ENCODE assay signal across 1 cellular context in the genomic region with DNA sequence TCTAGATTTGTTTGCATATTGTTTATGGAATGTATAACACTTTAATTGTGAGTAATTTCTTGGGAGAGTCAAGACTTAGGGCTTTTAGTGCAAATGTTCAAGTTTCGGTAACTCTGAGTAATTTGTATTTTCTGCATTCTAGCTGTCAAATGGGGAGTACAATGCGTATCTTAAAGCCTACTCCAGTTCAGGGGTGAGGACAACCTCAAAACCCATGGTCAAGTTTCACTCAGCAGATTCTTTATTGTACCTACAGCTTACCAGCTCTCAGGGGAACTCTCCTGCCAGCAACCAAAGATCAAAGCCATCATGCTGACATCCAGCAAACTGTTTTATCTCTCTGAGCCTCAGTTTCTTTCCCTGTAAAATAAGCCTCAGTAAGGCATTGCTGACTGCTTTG.
TF ChIP-seq lines count a peak whose summit lies in the region.

No MANE protein-coding gene starts in this region.

TF ChIP-seq in GM12878, 131 proteins besides CTCF, POLR2A, EP300 and RAD21 (continued from another document):
- TF ChIP-seq, protein P1, sequence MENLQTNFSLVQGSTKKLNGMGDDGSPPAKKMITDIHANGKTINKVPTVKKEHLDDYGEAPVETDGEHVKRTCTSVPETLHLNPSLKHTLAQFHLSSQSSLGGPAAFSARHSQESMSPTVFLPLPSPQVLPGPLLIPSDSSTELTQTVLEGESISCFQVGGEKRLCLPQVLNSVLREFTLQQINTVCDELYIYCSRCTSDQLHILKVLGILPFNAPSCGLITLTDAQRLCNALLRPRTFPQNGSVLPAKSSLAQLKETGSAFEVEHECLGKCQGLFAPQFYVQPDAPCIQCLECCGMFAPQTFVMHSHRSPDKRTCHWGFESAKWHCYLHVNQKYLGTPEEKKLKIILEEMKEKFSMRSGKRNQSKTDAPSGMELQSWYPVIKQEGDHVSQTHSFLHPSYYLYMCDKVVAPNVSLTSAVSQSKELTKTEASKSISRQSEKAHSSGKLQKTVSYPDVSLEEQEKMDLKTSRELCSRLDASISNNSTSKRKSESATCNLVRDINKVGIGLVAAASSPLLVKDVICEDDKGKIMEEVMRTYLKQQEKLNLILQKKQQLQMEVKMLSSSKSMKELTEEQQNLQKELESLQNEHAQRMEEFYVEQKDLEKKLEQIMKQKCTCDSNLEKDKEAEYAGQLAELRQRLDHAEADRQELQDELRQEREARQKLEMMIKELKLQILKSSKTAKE (IDR thresholded peaks at IDR 0.05; ENCODE audit: low read depth, poor library complexity, severe bottlenecking): no peak
- no peak for TF ChIP-seq YBX1 (IDR thresholded peaks at IDR 0.05)
- no peak for TF ChIP-seq NFYA (IDR thresholded peaks at IDR 0.05; ENCODE audit: borderline replicate concordance, low read depth, low read length)
- TF ChIP-seq, protein P2, sequence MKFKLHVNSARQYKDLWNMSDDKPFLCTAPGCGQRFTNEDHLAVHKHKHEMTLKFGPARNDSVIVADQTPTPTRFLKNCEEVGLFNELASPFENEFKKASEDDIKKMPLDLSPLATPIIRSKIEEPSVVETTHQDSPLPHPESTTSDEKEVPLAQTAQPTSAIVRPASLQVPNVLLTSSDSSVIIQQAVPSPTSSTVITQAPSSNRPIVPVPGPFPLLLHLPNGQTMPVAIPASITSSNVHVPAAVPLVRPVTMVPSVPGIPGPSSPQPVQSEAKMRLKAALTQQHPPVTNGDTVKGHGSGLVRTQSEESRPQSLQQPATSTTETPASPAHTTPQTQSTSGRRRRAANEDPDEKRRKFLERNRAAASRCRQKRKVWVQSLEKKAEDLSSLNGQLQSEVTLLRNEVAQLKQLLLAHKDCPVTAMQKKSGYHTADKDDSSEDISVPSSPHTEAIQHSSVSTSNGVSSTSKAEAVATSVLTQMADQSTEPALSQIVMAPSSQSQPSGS (IDR thresholded peaks at IDR 0.05; ENCODE audit: low read length): no peak
- TF ChIP-seq RUNX3 (IDR thresholded peaks at IDR 0.05; ENCODE audit: low read length): peak; percentile 26; the same call in 1 of the 2 replicates
- peak; percentile 56 for TF ChIP-seq NR2F1 (conservative IDR thresholded peaks at IDR 0.05)
TF ChIP-seq in GM12878: peak in this region for 2.
